In genomic region chr19:1812426-1813196, GRCh38 we compare ENCODE assay signal across 9 cellular contexts. TPM values are rescaled to one million over a fixed set of nuclear protein-coding genes. Genes with fewer than 3 reads are reported as not detected.
DNase-seq lines count a peak whose midpoint lies in the region; ATAC-seq, FAIRE-seq and TF ChIP-seq lines count a peak whose summit lies in the region.
"Had no signal": no experiment of that assay in that cellular context is flagged by ENCODE, and none has a peak within 500 bp of the region (broad histone marks: within the 10 kb centered on the region; RNA-seq: fewer than 3 reads in every experiment).

No MANE protein-coding gene starts in this region.

- TF ChIP-seq CTCF in kidney (IDR thresholded peaks at IDR 0.05; ENCODE audit: borderline replicate concordance, extremely low read depth, insufficient read depth), result peak; percentile 60

- H3K9ac ChIP-seq in kidney (ENCODE audit: low read length in 2 of 2), result peak overlapping the region in 1 of 2 donors; percentile 46

- H3K9me3 ChIP-seq in kidney (ENCODE audit: control insufficient read depth in 1 of 2, low read length in 2 of 2), result no peaks in the 10 kb centered on the region

- peak; percentile 95 for DNase-seq in AG08395 (ENCODE audit: low spot score)
- DNase-seq in NCI-H2227 treated with DMSO at 0.1 percent for 48 hours (lab: John Stamatoyannopoulos, UW), result peak; percentile 73
- DNase-seq in activated CD4-positive, CD25-positive, alpha-beta regulatory T cell (lab: John Stamatoyannopoulos, UW), result peak; percentile 63 to 80 (median 78)
- peak; percentile 72 to 76 for DNase-seq in central memory CD8-positive, alpha-beta T cell (ENCODE audit: low spot score in 2 of 2)
- peak; percentile 98 for DNase-seq in kidney
- DNase-seq in stimulated activated CD4-positive, alpha-beta T cell treated with anti-CD3 and anti-CD28 coated beads, Interleukin-15, amount 100 ng/mL, for 24 hours, result peak; percentile 92

- H3K4me3 Mint-ChIP-seq in central memory CD8-positive, alpha-beta T cell, result peak overlapping the region; percentile 92

- H3K4me1 Mint-ChIP-seq in central memory CD8-positive, alpha-beta T cell, result peaks cover 10% of the 10 kb centered on the region

- intact Hi-C loops in kidney (cut with DNase I), result no loop called here

- peaks cover 19% of the 10 kb centered on the region for H3K36me3 Mint-ChIP-seq in central memory CD8-positive, alpha-beta T cell (ENCODE audit: insufficient read depth)

- H3K27ac Mint-ChIP-seq in central memory CD8-positive, alpha-beta T cell (ENCODE audit: low read depth), result peak overlapping the region; percentile 82

- no peaks in the 10 kb centered on the region for H3K27me3 Mint-ChIP-seq in central memory CD8-positive, alpha-beta T cell

- peak overlapping the region; percentile 43 to 59 for H3K4me3 ChIP-seq in kidney (ENCODE audit: low read length in 2 of 2)

- H3K36me3 ChIP-seq in kidney (ENCODE audit: control insufficient read depth in 1 of 2, insufficient read depth in 2 of 2, low read length in 2 of 2), result peaks cover 3 to 4% of the 10 kb centered on the region in 2 donors

- peak overlapping the region in 1 of 2 donors; percentile 5 for H3K27ac ChIP-seq in kidney (ENCODE audit: low read depth in 2 of 2, low read length in 2 of 2)

- ATAC-seq in GM18870 (IDR thresholded peaks at IDR 0.05; ENCODE audit: unreplicated experiment) (peak; percentile 63), HG03108 (IDR thresholded peaks at IDR 0.05; ENCODE audit: unreplicated experiment) (peak; percentile 82)
- peak; percentile 76 for ATAC-seq in central memory CD8-positive, alpha-beta T cell (replicated peaks; ENCODE audit: extremely low read depth, poor library complexity, severe bottlenecking)

- H3K4me1 ChIP-seq in kidney (ENCODE audit: control insufficient read depth in 1 of 2, insufficient read depth in 1 of 2, low read depth in 1 of 2, low read length in 2 of 2), result peaks cover 0 to 8% of the 10 kb centered on the region in 2 donors

- FAIRE-seq in kidney (lab: Jason Lieb, UNC), result no peak

- no peaks in the 10 kb centered on the region for H3K9me3 Mint-ChIP-seq in central memory CD8-positive, alpha-beta T cell

RNA-seq across cellular contexts. Expression of gene ATP8B3, which starts 0.5 kb away (rescaled TPM):
- total RNA-seq in kidney, result 3.6 TPM
- 0.24 TPM for polyA plus RNA-seq in kidney (ENCODE audit: insufficient read depth, low read depth, low replicate concordance)

RNA-seq across cellular contexts. Expression of gene REXO1, which starts 35.7 kb away (rescaled TPM):
- 36.8 TPM for total RNA-seq in kidney
- polyA plus RNA-seq in kidney (ENCODE audit: insufficient read depth, low read depth, low replicate concordance), result 12.1 TPM

RNA-seq across cellular contexts. Expression of gene KLF16, which starts 50.8 kb away (rescaled TPM):
- total RNA-seq in kidney, result 22.2 TPM
- polyA plus RNA-seq in kidney (ENCODE audit: insufficient read depth, low read depth, low replicate concordance), result 10.4 TPM

RNA-seq across cellular contexts. Expression of gene ONECUT3, which starts 59.3 kb away (rescaled TPM):
- not detected for total RNA-seq in kidney
- polyA plus RNA-seq in kidney (ENCODE audit: insufficient read depth, low read depth, low replicate concordance), result not detected
- total RNA-seq: T-helper 2 cell treated with Interferon-gamma antibody and Interleukin-4, amounts not matched to agents 100 ng/mL and 5 ng/mL, for 36 hours had no signal
